21 cellular contexts compared by ENCODE assay signal in genomic region chr13:100433475-100433874, GRCh38.
DNase-seq lines count a peak whose midpoint lies in the region; ATAC-seq, FAIRE-seq and TF ChIP-seq lines count a peak whose summit lies in the region.
"Had no signal": no experiment of that assay in that cellular context is flagged by ENCODE, and none has a peak within 500 bp of the region (broad histone marks: within the 10 kb centered on the region; RNA-seq: fewer than 3 reads in every experiment).

No MANE protein-coding gene starts in this region.

- TF ChIP-seq CTCF in A549 (IDR thresholded peaks at IDR 0.05) (no peak), OCI-LY3 (IDR thresholded peaks at IDR 0.05; ENCODE audit: low read depth, low read length) (no peak)

- H3K4me2 ChIP-seq in A549 (peak overlapping the region; percentile 43), OCI-LY3 (ENCODE audit: low read length) (peak overlapping the region; percentile 67)

- H3K36me3 ChIP-seq in OCI-LY3 (replicated peaks; ENCODE audit: low read depth, low read length), result peaks cover 3% of the 10 kb centered on the region
- H3K36me3 ChIP-seq: left lung, neutrophil had no signal

- no peaks in the 10 kb centered on the region; the same call in 1 of the 2 replicates for H4K20me1 ChIP-seq in OCI-LY3 (ENCODE audit: insufficient read depth, low read length)

- H3K27me3 ChIP-seq in OCI-LY3 (ENCODE audit: low read depth, low read length), result no peaks in the 10 kb centered on the region
- H3K27me3 ChIP-seq: left lung, neutrophil, spleen, suprapubic skin had no signal

- H3K27ac ChIP-seq in A549 (peak overlapping the region; percentile 23 to 84; a peak in 5 of 6 replicates), OCI-LY3 (ENCODE audit: low read length) (no peak overlapping the region), epithelial cell of prostate (peak overlapping the region; percentile 18)
- H3K27ac ChIP-seq: left lung, neutrophil, spleen, suprapubic skin had no signal

- H3K4me1 ChIP-seq in A549, result peaks cover 16% of the 10 kb centered on the region
- H3K4me1 ChIP-seq in OCI-LY3 (ENCODE audit: low read length), result peaks cover 21% of the 10 kb centered on the region
- H3K4me1 ChIP-seq: left lung, spleen, suprapubic skin had no signal

- peaks cover 3 to 15% of the 10 kb centered on the region in 2 donors for H3K4me1 Mint-ChIP-seq in effector memory CD8-positive, alpha-beta T cell (ENCODE audit: low read depth in 2 of 2)

- H3K27me3 Mint-ChIP-seq in effector memory CD8-positive, alpha-beta T cell, result no peaks in the 10 kb centered on the region

- no peak overlapping the region for H3K9ac ChIP-seq in OCI-LY3 (ENCODE audit: low read length)

- FAIRE-seq in A549 (lab: Jason Lieb, UNC), result no peak

- TF ChIP-seq RAD21 in A549 (conservative IDR thresholded peaks at IDR 0.05 in 1 of 2, IDR thresholded peaks at IDR 0.05 in 1 of 2), result no peak

- DNase-seq in A549 (ENCODE audit: low read depth in 1 of 2, low spot score in 1 of 2), result no peak
- no peak for DNase-seq in epithelial cell of prostate (ENCODE audit: low read depth, low spot score)
- no peak for DNase-seq in effector memory CD8-positive, alpha-beta T cell
- no peak for DNase-seq in DMS153 treated with DMSO at 0.1 percent for 48 hours (lab: John Stamatoyannopoulos, UW; ENCODE audit: unreplicated experiment)
- DNase-seq in NCI-H526 treated with DMSO at 0.1 percent for 48 hours (lab: John Stamatoyannopoulos, UW), result no peak
- DNase-seq: central memory CD4-positive, alpha-beta T cell; DMS153; H7; left lung; MM.1S; NCI-H187 treated with DMSO at 0.1 percent for 48 hours; NCI-H345; retina; spleen; stimulated activated CD8-positive, alpha-beta memory T cell treated with anti-CD3 and anti-CD28 coated beads, Interleukin-4, amount 100 ng/mL, for 48 hours had no signal

- peak overlapping the region in 1 of 2 donors; percentile 35 for H3K27ac Mint-ChIP-seq in effector memory CD8-positive, alpha-beta T cell
- H3K27ac Mint-ChIP-seq: CD14-positive monocyte had no signal

- TF ChIP-seq EP300 in A549 (IDR thresholded peaks at IDR 0.05), result no peak

- POLR2A ChIA-PET in A549 (lab: Yijun Ruan, JAX), result no interaction called here

- CTCF ChIA-PET in A549 (lab: Yijun Ruan, JAX), result interaction anchor here (0.6 kb wide), 1 partner anchor 153 kb away, joined by 3 read pairs; no protein-coding TSS in a partner anchor

- peaks cover 3% of the 10 kb centered on the region for H3K36me3 Mint-ChIP-seq in effector memory CD8-positive, alpha-beta T cell (ENCODE audit: insufficient read depth)

- no peaks in the 10 kb centered on the region for H3K9me3 ChIP-seq in A549
- no peaks in the 10 kb centered on the region for H3K9me3 ChIP-seq in OCI-LY3 (ENCODE audit: insufficient read depth, low read length)
- H3K9me3 ChIP-seq: left lung, neutrophil, suprapubic skin had no signal

- no peak overlapping the region for H2AFZ ChIP-seq in OCI-LY3 (ENCODE audit: low read depth, low read length)

- H3K79me2 ChIP-seq in OCI-LY3 (ENCODE audit: low read length), result no peaks in the 10 kb centered on the region

- H3K9me3 Mint-ChIP-seq in effector memory CD8-positive, alpha-beta T cell, result peaks cover 0 to 4% of the 10 kb centered on the region in 2 donors

- no peak for TF ChIP-seq POLR2A in A549 (IDR thresholded peaks at IDR 0.05; ENCODE audit: low read length)

- ATAC-seq in A549 (no peak), GM19395 (IDR thresholded peaks at IDR 0.05; ENCODE audit: unreplicated experiment) (peak; percentile 22), GM21528 (IDR thresholded peaks at IDR 0.05; ENCODE audit: low FRiP score, unreplicated experiment) (no peak)
- ATAC-seq in effector memory CD8-positive, alpha-beta T cell (replicated peaks), result no peak
- ATAC-seq: left lung had no signal

- H3K4me3 ChIP-seq in A549 (no peak overlapping the region), OCI-LY3 (ENCODE audit: low read length) (no peak overlapping the region)
- H3K4me3 ChIP-seq: left lung, spleen, suprapubic skin had no signal

- no peak overlapping the region for H3K4me3 Mint-ChIP-seq in effector memory CD8-positive, alpha-beta T cell
- H3K4me3 Mint-ChIP-seq: CD14-positive monocyte had no signal

TF ChIP-seq in A549, 52 proteins besides CTCF, POLR2A, EP300 and RAD21:
- TF ChIP-seq HES2 (IDR thresholded peaks at IDR 0.05) (no peak), FOXS1 (CRISPR knock-in tag; IDR thresholded peaks at IDR 0.05) (no peak), TFCP2L1 (CRISPR knock-in tag; IDR thresholded peaks at IDR 0.05) (no peak), HMGXB4 (CRISPR knock-in tag; IDR thresholded peaks at IDR 0.05; ENCODE audit: borderline replicate concordance) (no peak), NFE2L2 (conservative IDR thresholded peaks at IDR 0.05; ENCODE audit: low read length) (no peak), RARB (CRISPR knock-in tag; IDR thresholded peaks at IDR 0.05) (no peak), CHD2 (IDR thresholded peaks at IDR 0.05; ENCODE audit: low read length, partially characterized antibody) (no peak), BCL3 (IDR thresholded peaks at IDR 0.05) (no peak), JUNB (IDR thresholded peaks at IDR 0.05) (no peak), MAFK (IDR thresholded peaks at IDR 0.05; ENCODE audit: partially characterized antibody) (no peak), HOXA7 (CRISPR knock-in tag; IDR thresholded peaks at IDR 0.05) (no peak), TP53 (CRISPR knock-in tag; IDR thresholded peaks at IDR 0.05) (no peak), CEBPB (IDR thresholded peaks at IDR 0.05) (no peak)
